ENCODE assay signal across 34 cellular contexts in genomic region chr11:77446911-77447629, GRCh38. TPM values are rescaled to one million over a fixed set of nuclear protein-coding genes. Genes with fewer than 3 reads are reported as not detected.
DNase-seq lines count a peak whose midpoint lies in the region; ATAC-seq, FAIRE-seq and TF ChIP-seq lines count a peak whose summit lies in the region.
"Had no signal": no experiment of that assay in that cellular context is flagged by ENCODE, and none has a peak within 500 bp of the region (broad histone marks: within the 10 kb centered on the region; RNA-seq: fewer than 3 reads in every experiment).

No MANE protein-coding gene starts in this region.

- H3F3A ChIP-seq in PC-3 (ENCODE audit: low read length, unreplicated experiment), result no peaks in the 10 kb centered on the region

- no peaks in the 10 kb centered on the region for H3K27me3 ChIP-seq in H9 (ENCODE audit: insufficient read depth, low read length)
- H3K27me3 ChIP-seq in PC-3 (ENCODE audit: low read length), result no peaks in the 10 kb centered on the region
- H3K27me3 ChIP-seq in H1 (replicated peaks in 1 of 4; ENCODE audit: control insufficient read depth in 3 of 4, extremely low read depth in 1 of 4, insufficient read depth in 3 of 4, low read length in 3 of 4), result no peaks in the 10 kb centered on the region
- H3K27me3 ChIP-seq: cardiac muscle cell, heart right ventricle, stomach, transverse colon had no signal

- H2AK5ac ChIP-seq in H9 (ENCODE audit: insufficient read length, low read length) (no peak overlapping the region), H1 (ENCODE audit: low read depth, low read length) (no peak overlapping the region)

- H4K8ac ChIP-seq in H9 (replicated peaks; ENCODE audit: insufficient read length, low read depth, low read length), result no peak overlapping the region
- H4K8ac ChIP-seq in H1 (ENCODE audit: extremely low read depth, insufficient read depth, low read length), result no peak overlapping the region

- no peak for ATAC-seq in PC-3
- ATAC-seq in GM21367 (IDR thresholded peaks at IDR 0.05; ENCODE audit: unreplicated experiment), result no peak
- no peak for ATAC-seq in HG02759 (IDR thresholded peaks at IDR 0.05; ENCODE audit: unreplicated experiment)
- ATAC-seq in HG02884 (IDR thresholded peaks at IDR 0.05; ENCODE audit: unreplicated experiment), result no peak
- ATAC-seq: esophagus mucosa; heart right ventricle; lower lobe of right lung; mucosa of descending colon; natural killer cell treated with Interleukin-12 subunit alpha and Interleukin-12 subunit beta and Interleukin-15 and Interleukin-18, amount 100 ng/mL, for 72 hours had no signal

- peaks cover 9% of the 10 kb centered on the region; the same call in 1 of the 2 replicates for H3K4me1 ChIP-seq in H9 (ENCODE audit: insufficient read depth, low read length)
- no peaks in the 10 kb centered on the region for H3K4me1 ChIP-seq in PC-3 (ENCODE audit: insufficient read depth, low read length)
- peaks cover 0 to 14% (median 8%) of the 10 kb centered on the region in 4 experiments; a peak in 5 of 7 replicates for H3K4me1 ChIP-seq in H1 (replicated peaks in 1 of 4; ENCODE audit: control insufficient read depth in 3 of 4, insufficient read depth in 4 of 4, low read length in 3 of 4)
- H3K4me1 ChIP-seq: lower lobe of right lung had no signal

- no peak overlapping the region for H3K9ac ChIP-seq in H9 (ENCODE audit: extremely low read depth, insufficient read length, low read length)
- H3K9ac ChIP-seq in PC-3 (ENCODE audit: low read length), result no peak overlapping the region
- no peak overlapping the region for H3K9ac ChIP-seq in H1 (replicated peaks in 1 of 4; ENCODE audit: extremely low read depth in 1 of 4, low read depth in 3 of 4, low read length in 3 of 4)
- H3K9ac ChIP-seq: KMS-11, SK-N-SH had no signal

- DNase-seq in A172 (ENCODE audit: low spot score) (peak; percentile 53), H9 (no peak), PC-3 (peak; percentile 12), H1 (ENCODE audit: low read depth in 1 of 2, low spot score in 2 of 2) (no peak), OCI-M2 (lab: John Stamatoyannopoulos, UW; ENCODE audit: unreplicated experiment) (no peak)
- DNase-seq: activated CD4-positive, alpha-beta T cell treated with anti-CD3 and anti-CD28 coated beads for 4 hours; activated T-cell treated with anti-CD3 and anti-CD28 coated beads, Interleukin-2, amount 50 U/mL, for 1 hour; amniotic stem cell; CD8-positive, alpha-beta memory T cell; cortex of kidney; DMS153; foreskin fibroblast; H7; heart right ventricle; kidney glomerular epithelial cell; lower lobe of right lung; MM.1S; mucosa of descending colon; NCI-H146; NCI-H524 treated with DMSO at 0.1 percent for 48 hours; NK-92 treated with Interleukin-12 subunit alpha and Interleukin-12 subunit beta, amount 100 ng/mL, for 24 hours; SK-N-SH; stimulated activated CD4-positive, alpha-beta T cell treated with anti-CD3 and anti-CD28 coated beads, Interleukin-2, amount 100 ng/mL, for 24 hours; stomach; transverse colon had no signal

- no CpG with 5 or more reads among the region's 8 CpGs for WGBS in H9 (ENCODE audit: extremely low coverage, insufficient read length, low lambda C conversion rate)
- WGBS in H1 (ENCODE audit: extremely low coverage in 1 of 2, insufficient coverage in 1 of 2, insufficient read length in 1 of 2, insufficient replicate concordance in 2 of 2, low coverage in 1 of 2, low lambda C conversion rate in 2 of 2, missing lambda C conversion rate in 1 of 2), 2 experiments, result 83% methylated on average over 8 of the region's 8 CpGs; no CpG with 5 or more reads in 1 of the 2 experiments

- H3T11ph ChIP-seq in H9 (ENCODE audit: low read length), result no peak overlapping the region

- no peak for TF ChIP-seq POLR2A in H1 (IDR thresholded peaks at IDR 0.05; ENCODE audit: control extremely low read depth in 1 of 2, low read depth in 2 of 2, low read length in 2 of 2)

- H3K4ac ChIP-seq in H9 (ENCODE audit: low read depth, low read length) (no peak overlapping the region), H1 (replicated peaks; ENCODE audit: insufficient read length, low read depth, low read length) (no peak overlapping the region)

- H3K23ac ChIP-seq in H9 (ENCODE audit: insufficient read length, low read depth, low read length) (no peak overlapping the region), H1 (ENCODE audit: insufficient read length) (no peak overlapping the region)

- CTCF ChIA-PET in PC-3 (lab: Charles Lee) (no interaction called here), H1 (lab: Charles Lee; ENCODE audit: partially characterized antibody) (interaction anchor here (0.7 to 1.9 kb wide), 6 partner anchors 10 to 248 kb away, joined by 3 to 9 read pairs (median 4); no protein-coding TSS in a partner anchor)

- no peak overlapping the region for H2AFZ ChIP-seq in H9 (ENCODE audit: low read length)
- H2AFZ ChIP-seq in PC-3 (ENCODE audit: low read length), result no peak overlapping the region
- no peak overlapping the region for H2AFZ ChIP-seq in H1 (ENCODE audit: low read length)

- H3K27ac ChIP-seq in H9 (ENCODE audit: insufficient read length, low read depth, low read length) (no peak overlapping the region), PC-3 (ENCODE audit: low read length) (no peak overlapping the region), H1 (ENCODE audit: low read depth, low read length) (no peak overlapping the region)
- H3K27ac ChIP-seq: cardiac muscle cell, heart right ventricle, KMS-11, lower lobe of right lung, RWPE1, stomach, transverse colon had no signal

- H3K9me3 Mint-ChIP-seq in H9, result no peaks in the 10 kb centered on the region
- H3K9me3 Mint-ChIP-seq: CD8-positive, alpha-beta memory T cell; natural killer cell treated with Interleukin-12 subunit alpha and Interleukin-12 subunit beta and Interleukin-15 and Interleukin-18, amount 100 ng/mL, for 72 hours had no signal

- H2BK15ac ChIP-seq in H9 (ENCODE audit: low read depth, low read length) (no peak overlapping the region), H1 (ENCODE audit: low read length) (no peak overlapping the region)

- H3K79me1 ChIP-seq in H9 (ENCODE audit: insufficient read depth, low read depth, low read length, poor library complexity, severe bottlenecking), result peaks cover 7% of the 10 kb centered on the region
- H3K79me1 ChIP-seq in H1 (ENCODE audit: low read depth, low read length), result no peaks in the 10 kb centered on the region; the same call in 1 of the 2 replicates

- no peaks in the 10 kb centered on the region for H3K9me2 ChIP-seq in PC-3 (replicated peaks; ENCODE audit: low read length)
- H3K9me2 ChIP-seq: SK-N-SH had no signal

- H3K27ac Mint-ChIP-seq in H9, result peak overlapping the region; percentile 6 to 48 (median 24); a peak in 6 of 7 replicates
- H3K27ac Mint-ChIP-seq: B cell; CD8-positive, alpha-beta memory T cell; natural killer cell treated with Interleukin-12 subunit alpha and Interleukin-12 subunit beta and Interleukin-15 and Interleukin-18, amount 100 ng/mL, for 72 hours had no signal

- TF ChIP-seq EP300 in H1 (IDR thresholded peaks at IDR 0.05; ENCODE audit: borderline replicate concordance in 1 of 2, low read depth in 2 of 2, low read length in 2 of 2), result no peak

- H2BK120ac ChIP-seq in H9 (ENCODE audit: low read depth, low read length, poor library complexity, severe bottlenecking) (no peak overlapping the region), H1 (replicated peaks; ENCODE audit: low read depth, low read length) (no peak overlapping the region)

- H4K91ac ChIP-seq in H9 (ENCODE audit: insufficient read length, low read depth, low read length) (no peak overlapping the region), H1 (replicated peaks; ENCODE audit: insufficient read length, low read length) (no peak overlapping the region)

- no peak overlapping the region for H3K4me3 ChIP-seq in PC-3 (ENCODE audit: low read length)
- H3K4me3 ChIP-seq in H1 (ENCODE audit: extremely low read depth in 1 of 4, insufficient read depth in 2 of 4, low read depth in 3 of 4, low read length in 4 of 4), result no peak overlapping the region
- H3K4me3 ChIP-seq: cardiac muscle cell, heart right ventricle, lower lobe of right lung, mucosa of descending colon, stomach, transverse colon had no signal

- H3K36me3 ChIP-seq in PC-3 (ENCODE audit: low read depth, low read length), result no peaks in the 10 kb centered on the region
- H3K36me3 ChIP-seq in H1 (ENCODE audit: control insufficient read depth in 2 of 4, insufficient read depth in 4 of 4, low read length in 3 of 4), result peaks cover 0 to under 1% (median 0%) of the 10 kb centered on the region in 4 experiments; a peak in 1 of 8 replicates
- H3K36me3 ChIP-seq: cardiac muscle cell, heart right ventricle, lower lobe of right lung, stomach, transverse colon had no signal

- peaks cover 17% of the 10 kb centered on the region; the same call in 1 of the 2 replicates for H3K79me2 ChIP-seq in H9 (ENCODE audit: insufficient read depth, low read length)
- H3K79me2 ChIP-seq in PC-3 (ENCODE audit: low read length), result no peaks in the 10 kb centered on the region
- H3K79me2 ChIP-seq in H1 (ENCODE audit: control insufficient read depth in 1 of 2, insufficient read depth in 2 of 2, low read length in 2 of 2), result peaks cover 4 to 86% of the 10 kb centered on the region in 2 experiments

- H2BK12ac ChIP-seq in H9 (ENCODE audit: insufficient read length, low read depth, low read length) (no peak overlapping the region), H1 (ENCODE audit: low read depth, low read length) (no peak overlapping the region)

- intact Hi-C loops in PC-3 (cut with micrococcal nuclease), result no loop called here

- H3K18ac ChIP-seq in H9 (ENCODE audit: insufficient read length, low read depth, low read length) (no peak overlapping the region), H1 (ENCODE audit: extremely low read depth, low read length) (peak overlapping the region; percentile 5; the same call in 1 of the 2 replicates)

- H2BK20ac ChIP-seq in H9 (ENCODE audit: low read depth, low read length, poor library complexity, severe bottlenecking), result no peak overlapping the region
- no peak overlapping the region for H2BK20ac ChIP-seq in H1 (ENCODE audit: low read length)

- H3K14ac ChIP-seq in H9 (ENCODE audit: insufficient read depth, low read length) (no peak overlapping the region), H1 (ENCODE audit: insufficient read length) (no peak overlapping the region)

- peaks cover 0 to 2% (median 2%) of the 10 kb centered on the region in 3 experiments; a peak in 3 of 7 replicates for H3K36me3 Mint-ChIP-seq in H9 (ENCODE audit: insufficient read depth in 1 of 3, low read depth in 3 of 3)
- H3K36me3 Mint-ChIP-seq: CD8-positive, alpha-beta memory T cell; natural killer cell treated with Interleukin-12 subunit alpha and Interleukin-12 subunit beta and Interleukin-15 and Interleukin-18, amount 100 ng/mL, for 72 hours had no signal

- H3K4me2 ChIP-seq in H9 (ENCODE audit: insufficient read depth, insufficient read length, low read length) (no peak overlapping the region), PC-3 (ENCODE audit: low read length) (no peak overlapping the region), H1 (ENCODE audit: insufficient read depth in 1 of 2, low read depth in 2 of 2, low read length in 2 of 2) (0 out of 4 replicates have a peak overlapping the region, but pooled peaks of 1 of the 2 experiments have one; percentile 26)
- H3K4me2 ChIP-seq: KMS-11, SK-N-SH had no signal

- no peaks in the 10 kb centered on the region for H4K20me1 ChIP-seq in H9 (ENCODE audit: control insufficient read depth, insufficient read depth, insufficient read length)
- H4K20me1 ChIP-seq in PC-3 (ENCODE audit: low read length), result no peaks in the 10 kb centered on the region
- H4K20me1 ChIP-seq in H1 (replicated peaks in 1 of 2; ENCODE audit: control insufficient read depth in 1 of 2, insufficient read depth in 2 of 2, low read length in 2 of 2), result no peaks in the 10 kb centered on the region

- H3K4me1 Mint-ChIP-seq in H9, result peaks cover 57 to 61% of the 10 kb centered on the region in 2 experiments

- TF ChIP-seq RAD21 in H1 (IDR thresholded peaks at IDR 0.05 in 1 of 2, conservative IDR thresholded peaks at IDR 0.05 in 1 of 2; ENCODE audit: low read depth in 2 of 2, low read length in 2 of 2), result no peak

- no peak overlapping the region for H4K5ac ChIP-seq in H9 (ENCODE audit: insufficient read length, low read depth, low read length)
- no peak overlapping the region for H4K5ac ChIP-seq in H1 (ENCODE audit: insufficient read length, low read depth, low read length)

- no peak for FAIRE-seq in H1 (lab: Jason Lieb, UNC)

- H2BK5ac ChIP-seq in H9 (ENCODE audit: insufficient read length, low read length) (no peak overlapping the region), H1 (ENCODE audit: low read depth, low read length) (no peak overlapping the region)

- no TSS peak for BruUV-seq in PC-3 (replicated peaks; lab: Mats Ljungman, UMichigan)

- H3K56ac ChIP-seq in H9 (ENCODE audit: insufficient read length, low read depth, low read length) (no peak overlapping the region), H1 (replicated peaks; ENCODE audit: insufficient read length, low read depth, low read length) (no peak overlapping the region)

- no peak overlapping the region for H3K4me3 Mint-ChIP-seq in H9
- H3K4me3 Mint-ChIP-seq: B cell; CD8-positive, alpha-beta memory T cell; natural killer cell treated with Interleukin-12 subunit alpha and Interleukin-12 subunit beta and Interleukin-15 and Interleukin-18, amount 100 ng/mL, for 72 hours had no signal

- no peaks in the 10 kb centered on the region for H3K27me3 Mint-ChIP-seq in H9 (ENCODE audit: low read depth)
- H3K27me3 Mint-ChIP-seq: B cell had no signal

- H3K9me3 ChIP-seq in H9 (ENCODE audit: control insufficient read depth, low read depth, low read length), result no peaks in the 10 kb centered on the region
- no peaks in the 10 kb centered on the region for H3K9me3 ChIP-seq in PC-3 (ENCODE audit: low read length)
- H3K9me3 ChIP-seq in H1 (ENCODE audit: insufficient read depth in 2 of 2, low read depth in 1 of 2, low read length in 1 of 2), result no peaks in the 10 kb centered on the region
- H3K9me3 ChIP-seq: heart right ventricle, lower lobe of right lung, mucosa of descending colon, SK-N-SH, stomach, transverse colon had no signal

- TF ChIP-seq CTCF in H9 (conservative IDR thresholded peaks at IDR 0.05), result no peak
- no peak for TF ChIP-seq CTCF in PC-3 (conservative IDR thresholded peaks at IDR 0.05; ENCODE audit: low read depth, low read length)
- TF ChIP-seq CTCF in H1 (IDR thresholded peaks at IDR 0.05; ENCODE audit: control extremely low read depth in 1 of 3, insufficient read depth in 1 of 3, low read depth in 1 of 3, low read length in 3 of 3), result no peak

- POLR2A ChIA-PET in PC-3 (lab: Charles Lee; ENCODE audit: unreplicated experiment) (interaction anchor here (0.6 kb wide), 2 partner anchors 70 to 171 kb away, joined by 3 to 13 read pairs; no protein-coding TSS in a partner anchor), H1 (lab: Charles Lee; ENCODE audit: partially characterized antibody) (interaction anchor here (0.6 to 5.3 kb wide), 7 partner anchors 9 to 310 kb away, joined by 3 to 19 read pairs (median 4); no protein-coding TSS in a partner anchor)

- H3K23me2 ChIP-seq in H9 (ENCODE audit: insufficient read length, low read depth, low read length, poor library complexity, severe bottlenecking) (no peaks in the 10 kb centered on the region), H1 (ENCODE audit: low read depth, low read length) (no peaks in the 10 kb centered on the region)

RNA-seq across cellular contexts. Expression of gene PAK1, which starts 26.8 kb away (rescaled TPM):
- 59.8 and 60.4 TPM in 2 replicates for total RNA-seq in A172 (2014; rRNA removed; shearing (Covaris generic))
- total RNA-seq in H9 (2021), result 120 and 122 TPM in 2 replicates
- total RNA-seq in PC-3 (2014; rRNA removed), result 26.1 and 29.8 TPM in 2 replicates
- total RNA-seq in H1 (2021; fragmentation: NEBNext Ultra II Directional; extraction: Animal tissue kit (Norgen Biotek cat#: 25700)), result 142 and 151 TPM in 2 replicates
- 73.1 and 87.7 TPM in 2 replicates for polyA plus RNA-seq in H1 (2011; rRNA removed)
- polyA plus RNA-seq in H1 (2011; cell fraction: cytosol; rRNA removed), result 113 TPM
- polyA plus RNA-seq in H1 (2011; cell fraction: nucleus; rRNA removed), result 125 TPM
- 117 to 168 TPM (median 134 TPM) in 4 replicates for polyA plus RNA-seq in H1 (2012, experiment 1 of 2)
- polyA plus RNA-seq in H1 (2012, experiment 2 of 2), result 49.6 TPM
- 129 TPM for polyA plus RNA-seq in H1 (2013, experiment 1 of 2)
- 130 TPM for polyA plus RNA-seq in H1 (2013, experiment 2 of 2)
- polyA minus RNA-seq in H1 (2011; rRNA and poly(A)+ RNA removed), result 287 and 306 TPM in 2 replicates
- 110 TPM for polyA minus RNA-seq in H1 (2011; cell fraction: cytosol; rRNA and poly(A)+ RNA removed)
- polyA minus RNA-seq in H1 (2011; cell fraction: nucleus; rRNA and poly(A)+ RNA removed), result 131 TPM

Comparison
In these comparisons a context has a peak if more than half of its experiments do, and no peak if none do; other contexts are left out.
1. DNase-seq: peak in A172 (single experiment) and PC-3 (single experiment); none in H9 (single experiment), H1 (0 of 2) and OCI-M2 (single experiment).